ENCODE assay signal across 8 cellular contexts in the genomic region with DNA sequence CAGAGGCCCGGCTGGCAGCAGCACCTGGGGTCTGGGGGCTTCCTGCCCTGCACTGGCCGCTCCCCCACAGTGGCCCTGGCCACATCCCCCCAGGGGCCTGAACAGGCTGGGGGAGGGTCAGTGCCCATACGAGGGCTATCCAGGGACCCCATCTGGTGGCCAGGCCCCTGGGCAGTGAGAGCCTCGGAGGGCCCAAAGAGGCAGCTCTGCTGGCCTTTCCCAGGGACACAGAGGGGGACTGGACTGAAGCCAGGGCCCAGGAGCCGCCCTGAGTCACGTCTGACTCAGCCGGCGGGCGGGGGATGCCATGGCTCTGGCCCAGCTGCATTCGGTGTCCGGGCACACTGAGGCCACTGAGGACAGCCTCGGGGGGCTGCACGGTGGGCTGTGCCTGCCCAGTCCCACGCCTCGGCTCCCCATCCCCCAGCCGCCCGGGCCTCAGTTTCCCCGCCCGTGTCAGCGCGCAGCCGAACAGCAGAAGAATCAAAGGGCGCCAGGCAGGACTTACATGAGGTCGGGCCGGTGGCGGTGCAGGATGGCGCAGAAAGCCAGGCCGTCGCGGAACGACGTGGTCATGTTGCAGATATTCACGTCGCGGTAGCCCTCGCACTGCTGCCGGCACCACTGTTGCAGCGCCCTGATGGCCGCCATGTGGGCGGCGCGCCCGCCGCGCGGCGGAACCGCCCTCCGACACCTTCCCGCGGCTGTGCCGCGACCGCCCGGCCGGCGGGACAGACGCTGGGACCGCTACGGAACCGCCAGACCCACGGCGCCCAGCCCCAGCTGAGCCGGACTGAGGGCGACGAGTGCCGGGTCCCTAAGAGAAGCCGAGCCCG. TPM values are rescaled to one million over a fixed set of nuclear protein-coding genes. Genes with fewer than 3 reads are reported as not detected.
DNase-seq lines count a peak whose midpoint lies in the region; ATAC-seq, FAIRE-seq and TF ChIP-seq lines count a peak whose summit lies in the region.

A gene (minus strand): TSS at position 795 of the 836 bp plus-strand sequence. CDS start 144 bp downstream, at position 651.

- H3K4me1 ChIP-seq in K562 (replicated peaks in 1 of 2; ENCODE audit: control insufficient read depth in 2 of 2, insufficient read depth in 2 of 2, low read length in 2 of 2), result peaks cover 45 to 95% of the 10 kb centered on the region in 2 experiments
- H3K4me1 ChIP-seq in iPS DF 6.9 (ENCODE audit: control insufficient read depth, insufficient read depth, low read length), result peaks cover 15% of the 10 kb centered on the region
- peaks cover 23 to 27% of the 10 kb centered on the region in 2 donors for H3K4me1 ChIP-seq in gastrocnemius medialis

- H3K27ac ChIP-seq in K562 (ENCODE audit: extremely low read depth, low read depth, low read length), result peak within 1 kb of the TSS; percentile 96
- H3K27ac ChIP-seq in iPS DF 6.9 (ENCODE audit: low read length), result no peak within 1 kb of the TSS
- H3K27ac ChIP-seq in gastrocnemius medialis, result peak within 1 kb of the TSS; percentile 84 to 90 (median 88)

- in situ Hi-C loops in K562 (cut with MboI) (no loop called here), gastrocnemius medialis (cut with MboI; ENCODE audit: low sequenced_read_pairs in 4 of 4) (no loop called here)

- no peaks in the 10 kb centered on the region for H3K9me3 ChIP-seq in K562 (replicated peaks; ENCODE audit: control insufficient read depth, insufficient read depth, low read depth, low read length)
- H3K9me3 ChIP-seq in iPS DF 6.9 (ENCODE audit: control insufficient read depth, insufficient read depth, low read length), result no peaks in the 10 kb centered on the region
- no peaks in the 10 kb centered on the region for H3K9me3 ChIP-seq in gastrocnemius medialis

- no peak for FAIRE-seq in RCC 7860 (lab: Jason Lieb, UNC)
- FAIRE-seq in K562 (lab: Jason Lieb, UNC), result peak; percentile 76

- no peak for TF ChIP-seq CTCF in AG04449 (IDR thresholded peaks at IDR 0.05; ENCODE audit: insufficient read depth, low read length, missing control alignments)
- no peak for TF ChIP-seq CTCF in K562 (IDR thresholded peaks at IDR 0.05 in 2 of 3, conservative IDR thresholded peaks at IDR 0.05 in 1 of 3; ENCODE audit: insufficient read depth in 2 of 3, low read depth in 1 of 3, low read length in 3 of 3)
- no peak for TF ChIP-seq CTCF in gastrocnemius medialis (IDR thresholded peaks at IDR 0.05 in 4 of 5, conservative IDR thresholded peaks at IDR 0.05 in 1 of 5)

- peaks cover 67% of the 10 kb centered on the region for H3K79me2 ChIP-seq in K562 (ENCODE audit: control insufficient read depth, insufficient read depth, low read length)

- TF ChIP-seq POLR2A in K562 (conservative IDR thresholded peaks at IDR 0.05), result peak; percentile 87
- peak; percentile 96 to 97 for TF ChIP-seq POLR2A in gastrocnemius medialis (IDR thresholded peaks at IDR 0.05)

- WGBS in K562 (ENCODE audit: insufficient coverage, low coverage, missing lambda C conversion rate), result under 1% methylated on average over 34 of the region's 69 CpGs
- no CpG with 5 or more reads among the region's 69 CpGs for WGBS in iPS DF 6.9 (ENCODE audit: insufficient coverage, insufficient read length)

- CTCF ChIA-PET in AG04449 (lab: Yijun Ruan, JAX) (interaction anchor here (1.2 to 2.9 kb wide), 2 partner anchors 27 to 267 kb away, joined by 3 to 16 read pairs; no protein-coding TSS in a partner anchor), K562 (lab: Yijun Ruan, JAX; ENCODE audit: low intra/inter-chr PET ratio) (no interaction called here)

- no peak for DNase-seq in AG04449 (ENCODE audit: low read depth, low spot score)
- DNase-seq in RCC 7860 (ENCODE audit: low spot score), result peak; percentile 80
- DNase-seq in K562 (ENCODE audit: extremely low read depth in 1 of 4, low spot score in 3 of 4), result peak; percentile 60 to 86 (median 74)
- no peak for DNase-seq in iPS DF 6.9 (ENCODE audit: low read depth, low spot score)
- DNase-seq in gastrocnemius medialis, result peak; percentile 53 to 71
- DNase-seq in globus pallidus (ENCODE audit: low spot score), result no peak

- peak within 1 kb of the TSS; percentile 81 to 97 for H3K9ac ChIP-seq in K562 (ENCODE audit: insufficient read depth in 1 of 2, low read depth in 2 of 2, low read length in 2 of 2)

- intact Hi-C loops in K562 (cut with micrococcal nuclease) (no loop called here), gastrocnemius medialis (cut with DNase I; ENCODE audit: low total_unique reads) (loop anchor here (5.0 kb wide), 1 partner anchor 43 kb away; a partner anchor contains a TSS)

- no peaks in the 10 kb centered on the region; the same call in 1 of the 2 replicates for H4K20me1 ChIP-seq in K562 (replicated peaks; ENCODE audit: control insufficient read depth, insufficient read depth, low read length)

- H3K36me3 ChIP-seq in K562 (ENCODE audit: control insufficient read depth, insufficient read depth, low read length) (peaks cover 12% of the 10 kb centered on the region; the same call in 1 of the 3 replicates), iPS DF 6.9 (ENCODE audit: control insufficient read depth, insufficient read depth, low read length) (no peaks in the 10 kb centered on the region), gastrocnemius medialis (no peaks in the 10 kb centered on the region)

- H3K9me1 ChIP-seq in K562 (ENCODE audit: control insufficient read depth, insufficient read depth, low read length), result no peaks in the 10 kb centered on the region

- peak within 1 kb of the TSS; percentile 95 for H3K4me2 ChIP-seq in K562 (ENCODE audit: insufficient read depth, low read length)

- BruUV-seq in K562 (replicated peaks; lab: Mats Ljungman, UMichigan), result TSS peak; percentile 68

- H2AFZ ChIP-seq in K562 (ENCODE audit: low read depth, low read length), result peak within 1 kb of the TSS; percentile 54; the same call in 1 of the 2 replicates

- ATAC-seq in GM18498 (IDR thresholded peaks at IDR 0.05; ENCODE audit: unreplicated experiment), result peak; percentile 28
- peak; percentile 23 for ATAC-seq in HG02981 (IDR thresholded peaks at IDR 0.05; ENCODE audit: unreplicated experiment)
- peak; percentile 60 for ATAC-seq in K562
- ATAC-seq in gastrocnemius medialis, result peak; percentile 21 to 43

- no peaks in the 10 kb centered on the region for H3K27me3 ChIP-seq in K562 (ENCODE audit: control insufficient read depth in 2 of 2, insufficient read depth in 2 of 2, low read length in 2 of 2)
- no peaks in the 10 kb centered on the region for H3K27me3 ChIP-seq in iPS DF 6.9 (ENCODE audit: control insufficient read depth, insufficient read depth, low read length)
- no peaks in the 10 kb centered on the region for H3K27me3 ChIP-seq in gastrocnemius medialis

- POLR2A ChIA-PET in AG04449 (lab: Yijun Ruan, JAX), result interaction anchor here (0.7 to 1.3 kb wide), 3 partner anchors 11 to 96 kb away, joined by 3 to 5 read pairs (median 4); no protein-coding TSS in a partner anchor
- POLR2A ChIA-PET in K562 (lab: Yijun Ruan, JAX), result interaction anchor here (0.6 to 1.3 kb wide), 5 partner anchors 9 to 844 kb away, joined by 3 to 6 read pairs (median 4); no protein-coding TSS in a partner anchor

- peak within 1 kb of the TSS; percentile 87 for H3K4me3 ChIP-seq in AG04449 (ENCODE audit: low read depth, low read length)
- peak within 1 kb of the TSS; percentile 92 for H3K4me3 ChIP-seq in K562
- H3K4me3 ChIP-seq in iPS DF 6.9 (ENCODE audit: low read length), result peak within 1 kb of the TSS; percentile 62; the same call in 1 of the 2 replicates
- peak within 1 kb of the TSS; percentile 66 to 91 (median 70) for H3K4me3 ChIP-seq in gastrocnemius medialis

- no peak for TF ChIP-seq EP300 in K562 (IDR thresholded peaks at IDR 0.05; ENCODE audit: low read length)

- TF ChIP-seq RAD21 in K562 (CRISPR knock-in tag; conservative IDR thresholded peaks at IDR 0.05 in 1 of 2, IDR thresholded peaks at IDR 0.05 in 1 of 2), result 0 out of 4 replicates have a peak, but pooled peaks of 1 of the 2 experiments have one; percentile 6

TF ChIP-seq in K562, 482 proteins besides CTCF, POLR2A, EP300 and RAD21 (continues in another document):
- TF ChIP-seq ZNF780A (CRISPR knock-in tag; IDR thresholded peaks at IDR 0.05) (no peak), NR3C1 (CRISPR knock-in tag; IDR thresholded peaks at IDR 0.05) (no peak), EP400 (IDR thresholded peaks at IDR 0.05) (peak; percentile 78), CHD1 (IDR thresholded peaks at IDR 0.05; ENCODE audit: low read length) (peak; percentile 69), ZSCAN29 (IDR thresholded peaks at IDR 0.05) (no peak), KDM5B (IDR thresholded peaks at IDR 0.05; ENCODE audit: insufficient replicate concordance, low read depth, low read length) (peak; percentile 98)

RNA-seq across cellular contexts. Expression of the gene that starts here (rescaled TPM):
- total RNA-seq in K562 (2011; cell fraction: chromatin; rRNA removed; ENCODE audit: low replicate concordance), result 266 and 844 TPM in 2 replicates
- total RNA-seq in K562 (2011; cell fraction: nucleolus; rRNA removed), result 502 and 577 TPM in 2 replicates
- total RNA-seq in K562 (2011; cell fraction: nucleoplasm; rRNA removed), result 359 and 406 TPM in 2 replicates
- total RNA-seq in K562 (2014; rRNA removed) (59.0 and 71.5 TPM in 2 replicates), K562 (2014; rRNA removed; fragmentation: Illumina TruSeq; extraction: Trizol) (6.9 and 9.5 TPM in 2 replicates), K562 (2015; rRNA removed; fragmentation: Illumina TruSeq; extraction: Trizol) (26.9 and 32.7 TPM in 2 replicates), K562 (2021) (102 and 103 TPM in 2 replicates), gastrocnemius medialis (1 to 10 TPM; 1.6 to 4.8 (median 2.4) TPM)
- polyA plus RNA-seq in K562 (2011; rRNA removed) (17.0 and 42.5 TPM in 2 replicates), K562 (2014; fragmentation: Illumina TruSeq; extraction: Trizol) (13.2 and 29.8 TPM in 2 replicates), K562 (2014; fragmentation: Nextera tagmentation; extraction: Ambion mirVana) (1 to 10 TPM; 1.8 to 2.2 TPM), K562 (2014; rRNA removed) (91.2 and 99.3 TPM in 2 replicates)
- 14.6 and 28.0 TPM in 2 replicates for polyA plus RNA-seq in K562 (2011; cell fraction: cytosol; rRNA removed)
- 444 and 528 TPM in 2 replicates for polyA plus RNA-seq in K562 (2011; cell fraction: nucleus; rRNA removed)
- polyA plus RNA-seq in K562 (2012), result 61.2 and 74.6 TPM in 2 replicates
- 53.2 and 57.7 TPM in 2 replicates for polyA minus RNA-seq in K562 (2011; rRNA and poly(A)+ RNA removed)
- polyA minus RNA-seq in K562 (2011; cell fraction: cytosol; rRNA and poly(A)+ RNA removed), result 17.9 and 22.2 TPM in 2 replicates
- 91.7 and 109 TPM in 2 replicates for polyA minus RNA-seq in K562 (2011; cell fraction: nucleus; rRNA and poly(A)+ RNA removed)

Comparison
In these comparisons a context has a peak if more than half of its experiments do, and no peak if none do; other contexts are left out.
1. DNase-seq: peak in RCC 7860 (single experiment), K562 (4 of 4) and gastrocnemius medialis (2 of 2); none in AG04449 (single experiment), iPS DF 6.9 (single experiment) and globus pallidus (single experiment).
2. Peak in every context shown above with its lines, with median percentiles within 50 percentile points of each other: H3K4me3 ChIP-seq and ATAC-seq.